In the genomic region with DNA sequence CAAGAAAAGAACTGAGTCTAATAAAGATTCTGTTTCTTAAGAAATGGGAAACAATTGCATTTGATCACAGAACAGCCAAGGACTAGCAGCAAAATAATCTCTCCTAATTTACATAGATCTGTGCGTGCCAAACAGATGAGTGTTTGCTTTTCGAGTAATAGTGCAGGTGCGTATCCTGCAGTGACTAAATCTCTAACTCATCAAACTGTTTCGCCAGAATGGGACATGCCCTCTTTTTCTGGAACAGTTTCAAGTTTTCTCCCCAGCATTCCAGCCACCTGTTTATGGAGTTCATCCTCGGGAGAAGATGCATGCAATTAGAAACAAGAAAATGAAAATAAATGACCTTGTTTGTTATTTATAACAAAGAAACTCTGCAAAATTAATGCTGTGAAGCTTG, we compare ENCODE assay signal across 15 cellular contexts. TPM values are rescaled to one million over a fixed set of nuclear protein-coding genes. Genes with fewer than 3 reads are reported as not detected.
DNase-seq lines count a peak whose midpoint lies in the region; FAIRE-seq and TF ChIP-seq lines count a peak whose summit lies in the region.
"Had no signal": no experiment of that assay in that cellular context is flagged by ENCODE, and none has a peak within 500 bp of the region (broad histone marks: within the 10 kb centered on the region; RNA-seq: fewer than 3 reads in every experiment).

No MANE protein-coding gene starts in this region.

- FAIRE-seq in urothelium cell line (lab: Jason Lieb, UNC): no peak

- no peak overlapping the region for H3K4me3 ChIP-seq in sigmoid colon
- H3K4me3 ChIP-seq: HAP-1 had no signal

- peak; percentile 70 for DNase-seq in LoVo (ENCODE audit: low spot score)
- DNase-seq in NCI-H2196 treated with DMSO at 0.1 percent for 48 hours (lab: John Stamatoyannopoulos, UW; ENCODE audit: unreplicated experiment): peak; percentile 36
- DNase-seq in epithelial cell of prostate (ENCODE audit: low read depth, low spot score): peak; percentile 34
- DNase-seq in urothelium cell line (ENCODE audit: low spot score): peak; percentile 54
- no peak for DNase-seq in NCI-H446 treated with DMSO at 0.1 percent for 48 hours (lab: John Stamatoyannopoulos, UW)
- DNase-seq in activated T-cell treated with anti-CD3 and anti-CD28 coated beads, Interleukin-2, amount 50 U/mL, for 48 hours: no peak
- no peak for DNase-seq in sigmoid colon
- DNase-seq: activated B cell treated with CpG ODN at 0.5 μM for 24 hours; activated CD8-positive, alpha-beta memory T cell treated with anti-CD3 and anti-CD28 coated beads, Interleukin-2, amount 50 U/mL, for 4 hours; CD4-positive, alpha-beta T cell; MV-4-11 had no signal

- intact Hi-C loops in sigmoid colon (cut with DNase I): no loop called here

- H3K27ac ChIP-seq in epithelial cell of prostate (no peak overlapping the region), sigmoid colon (no peak overlapping the region)

- no peak for TF ChIP-seq CTCF in sigmoid colon (IDR thresholded peaks at IDR 0.05)

- peaks cover 0 to 3% (median 0%) of the 10 kb centered on the region in 4 donors for H3K9me3 ChIP-seq in sigmoid colon
- H3K9me3 ChIP-seq: HAP-1 had no signal

- H3K27me3 ChIP-seq in sigmoid colon: peaks cover 0 to 21% (median 0%) of the 10 kb centered on the region in 3 donors

- 13 to 63% methylated on average over 5 of the region's 5 CpGs for WGBS in sigmoid colon, 2 donors

- H3K4me1 ChIP-seq in sigmoid colon: no peaks in the 10 kb centered on the region

- no peaks in the 10 kb centered on the region for H3K36me3 ChIP-seq in sigmoid colon
- H3K36me3 ChIP-seq: HAP-1 had no signal

- TF ChIP-seq POLR2A in sigmoid colon (IDR thresholded peaks at IDR 0.05): no peak

- TF ChIP-seq EP300 in sigmoid colon (IDR thresholded peaks at IDR 0.05): no peak

RNA-seq across cellular contexts. Expression of gene TOX3, which starts 5.7 kb away (rescaled TPM):
- 1 to 10 TPM in 1 of 4 donors, under 1 TPM in 2, not detected in 1; 0.28 to 2.0 (median 0.71) TPM for total RNA-seq in sigmoid colon
- polyA plus RNA-seq in sigmoid colon: 10 to 100 TPM; 12.3 to 18.0 (median 17.3) TPM
- total RNA-seq: activated B cell treated with CpG ODN at 0.5 μM for 24 hours; CD4-positive, alpha-beta T cell; chondrocyte; mesenteric fat pad; osteoblast had no signal

Comparison
In these comparisons a context has a peak if more than half of its experiments do, and no peak if none do; other contexts are left out.
1. DNase-seq: peak in LoVo (single experiment), NCI-H2196 treated with DMSO at 0.1 percent for 48 hours (single experiment), epithelial cell of prostate (single experiment) and urothelium cell line (single experiment); none in NCI-H446 treated with DMSO at 0.1 percent for 48 hours (single experiment), activated T-cell treated with anti-CD3 and anti-CD28 coated beads, Interleukin-2, amount 50 U/mL, for 48 hours (0 of 2) and sigmoid colon (single experiment).